ENCODE assay signal across 28 cellular contexts in the genomic region with DNA sequence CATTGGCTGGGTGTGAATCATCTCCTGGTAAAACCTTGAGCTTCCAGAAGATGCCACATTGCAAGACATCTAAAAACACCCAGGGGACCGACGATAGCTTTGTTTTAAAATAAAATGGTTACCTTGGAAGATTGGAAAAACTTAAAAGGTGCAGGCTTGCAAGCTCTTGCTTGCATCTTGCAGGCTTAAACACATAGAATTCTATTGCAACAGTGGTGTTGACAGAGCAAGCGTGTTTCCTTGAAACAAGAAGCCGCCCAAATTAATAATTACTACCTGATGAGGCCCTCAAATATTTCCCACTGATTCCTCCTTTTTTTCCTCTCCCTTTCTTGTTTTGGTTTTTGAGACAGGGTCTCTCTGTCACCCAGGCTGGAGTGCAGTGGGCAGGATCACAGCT.
"Had no signal": no experiment of that assay in that cellular context is flagged by ENCODE, and none has a peak within 500 bp of the region (broad histone marks: within the 10 kb centered on the region; RNA-seq: fewer than 3 reads in every experiment).

No MANE protein-coding gene starts in this region.

- H3K27ac Mint-ChIP-seq: immature natural killer cell; naive B cell; natural killer cell treated with Interleukin-12 subunit alpha and Interleukin-12 subunit beta and Interleukin-15 and Interleukin-18, amount 100 ng/mL, for 72 hours; progenitor cell of endocrine pancreas; stimulated activated naive CD8-positive, alpha-beta T cell treated with anti-CD3 and anti-CD28 coated beads, Interleukin-15, amount 100 ng/mL, for 72 hours had no signal

- H3K4me1 Mint-ChIP-seq: immature natural killer cell; neural progenitor cell; stimulated activated naive CD8-positive, alpha-beta T cell treated with anti-CD3 and anti-CD28 coated beads, Interleukin-15, amount 100 ng/mL, for 72 hours had no signal

- FAIRE-seq: colon had no signal

- H3K4me3 Mint-ChIP-seq: immature natural killer cell; naive B cell; natural killer cell treated with Interleukin-12 subunit alpha and Interleukin-12 subunit beta and Interleukin-15 and Interleukin-18, amount 100 ng/mL, for 72 hours; neural progenitor cell; stimulated activated naive CD8-positive, alpha-beta T cell treated with anti-CD3 and anti-CD28 coated beads, Interleukin-15, amount 100 ng/mL, for 72 hours had no signal

- H3K9me3 Mint-ChIP-seq: natural killer cell treated with Interleukin-12 subunit alpha and Interleukin-12 subunit beta and Interleukin-15 and Interleukin-18, amount 100 ng/mL, for 72 hours; neural progenitor cell; stimulated activated naive CD8-positive, alpha-beta T cell treated with anti-CD3 and anti-CD28 coated beads, Interleukin-15, amount 100 ng/mL, for 72 hours had no signal

- H3K36me3 Mint-ChIP-seq: immature natural killer cell; natural killer cell treated with Interleukin-12 subunit alpha and Interleukin-12 subunit beta and Interleukin-15 and Interleukin-18, amount 100 ng/mL, for 72 hours; neural progenitor cell had no signal

- DNase-seq: dorsolateral prefrontal cortex; effector CD4-positive, alpha-beta T cell; erythroblast; esophagus squamous epithelium; foreskin keratinocyte; glutamatergic neuron; heart right ventricle; hypothalamus; immature natural killer cell; islet precursor cell; kidney glomerular epithelial cell; left colon; left ventricle myocardium superior; lower lobe of right lung; mucosa of descending colon; naive B cell; stimulated activated CD4-positive, alpha-beta T cell treated with anti-CD3 and anti-CD28 coated beads, Interleukin-12 subunit alpha, Interleukin-12 subunit beta, amount 100 ng/mL, for 4 hours; stimulated activated CD4-positive, alpha-beta T cell treated with anti-CD3 and anti-CD28 coated beads, Interleukin-1b, Interleukin-23, amount 100 ng/mL, for 48 hours; stimulated activated CD4-positive, alpha-beta T cell treated with anti-CD3 and anti-CD28 coated beads, Interleukin-4, amount 100 ng/mL, for 1 hour; stimulated activated CD8-positive, alpha-beta memory T cell treated with anti-CD3 and anti-CD28 coated beads, Interleukin-4, amount 100 ng/mL, for 48 hours; stimulated activated naive CD4-positive, alpha-beta T cell; stimulated activated naive CD8-positive, alpha-beta T cell treated with anti-CD3 and anti-CD28 coated beads, Interleukin-15, amount 100 ng/mL, for 72 hours; transverse colon; upper lobe of right lung had no signal

- H3K27me3 Mint-ChIP-seq: natural killer cell treated with Interleukin-12 subunit alpha and Interleukin-12 subunit beta and Interleukin-15 and Interleukin-18, amount 100 ng/mL, for 72 hours; progenitor cell of endocrine pancreas; stimulated activated naive CD8-positive, alpha-beta T cell treated with anti-CD3 and anti-CD28 coated beads, Interleukin-15, amount 100 ng/mL, for 72 hours had no signal
